19 cellular contexts compared by ENCODE assay signal in the genomic region with DNA sequence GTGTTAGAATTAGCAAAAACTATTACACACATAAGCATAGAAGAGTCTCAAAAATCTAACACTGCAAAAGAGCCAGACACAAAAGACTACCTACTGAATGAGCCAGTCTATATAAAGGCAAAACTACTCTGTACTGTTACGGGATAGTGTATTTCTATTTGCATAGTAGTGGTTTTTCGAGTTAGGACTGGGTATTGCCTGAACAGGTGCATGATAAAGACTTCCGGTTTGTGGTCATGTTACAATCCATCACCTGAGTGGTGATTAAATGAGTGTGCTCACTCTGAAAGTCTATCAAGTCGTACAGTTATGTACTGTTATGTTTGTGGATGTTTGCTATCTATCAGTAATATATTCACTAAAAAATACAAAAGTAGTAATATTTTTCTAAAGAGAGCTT.
DNase-seq lines count a peak whose midpoint lies in the region; ATAC-seq, FAIRE-seq and TF ChIP-seq lines count a peak whose summit lies in the region.
"Had no signal": no experiment of that assay in that cellular context is flagged by ENCODE, and none has a peak within 500 bp of the region (broad histone marks: within the 10 kb centered on the region; RNA-seq: fewer than 3 reads in every experiment).

No MANE protein-coding gene starts in this region.

- H3K4me1 ChIP-seq in DND-41 (ENCODE audit: insufficient read depth, low read length) (peaks cover 46% of the 10 kb centered on the region), GM12878 (ENCODE audit: control insufficient read depth, insufficient read depth, low read length) (no peaks in the 10 kb centered on the region), stomach (no peaks in the 10 kb centered on the region)
- H3K4me1 ChIP-seq: SJSA1 had no signal

- ATAC-seq in DND-41 (ENCODE audit: insufficient read depth, low read depth), result peak; percentile 94
- ATAC-seq in GM19351 (IDR thresholded peaks at IDR 0.05; ENCODE audit: unreplicated experiment), result peak; percentile 78
- ATAC-seq in GM12878, result no peak; the same call in 1 of the 3 replicates
- ATAC-seq in HG02840 (IDR thresholded peaks at IDR 0.05; ENCODE audit: low FRiP score, unreplicated experiment), result no peak
- ATAC-seq: GM23338, PC-3 had no signal

- peak; percentile 43 for DNase-seq in DND-41
- DNase-seq in NCI-H2107 (lab: John Stamatoyannopoulos, UW), result peak; percentile 35
- DNase-seq in GM12878 (ENCODE audit: low read depth, low spot score), result no peak
- DNase-seq in NCI-H345 (lab: John Stamatoyannopoulos, UW), result no peak
- no peak for DNase-seq in stomach
- DNase-seq: ACHN, AML-193, COR-L47, DMS153, KBM-7, NCI-H2171 treated with DMSO at 0.1 percent for 48 hours, NCI-H524 treated with DMSO at 0.1 percent for 48 hours, PC-3, T-helper 2 cell had no signal

- no peak for TF ChIP-seq RAD21 in GM12878 (IDR thresholded peaks at IDR 0.05; ENCODE audit: insufficient read depth, low read depth, low read length)

- no peak for TF ChIP-seq POLR2A in GM12878 (IDR thresholded peaks at IDR 0.05; ENCODE audit: low read depth, low read length)
- TF ChIP-seq POLR2A in stomach (IDR thresholded peaks at IDR 0.05), result no peak

- H4K20me1 ChIP-seq in DND-41 (ENCODE audit: insufficient read depth, low read length), result no peaks in the 10 kb centered on the region
- H4K20me1 ChIP-seq in GM12878 (ENCODE audit: control insufficient read depth, insufficient read depth), result no peaks in the 10 kb centered on the region

- TF ChIP-seq EP300 in GM12878 (IDR thresholded peaks at IDR 0.05; ENCODE audit: borderline replicate concordance in 1 of 2, control insufficient read depth in 1 of 2, low read depth in 2 of 2, low read length in 2 of 2) (no peak), stomach (IDR thresholded peaks at IDR 0.05) (no peak)

- intact Hi-C loops in GM12878 (cut with micrococcal nuclease; ENCODE audit: unreplicated experiment), result no loop called here
- intact Hi-C loops in stomach (cut with DNase I; ENCODE audit: low total_unique reads), result no loop called here

- H3K9ac ChIP-seq in DND-41 (ENCODE audit: low read depth, low read length), result no peak overlapping the region
- H3K9ac ChIP-seq in GM12878 (ENCODE audit: control insufficient read depth, insufficient read depth, low read length), result no peak overlapping the region

- no peak for TF ChIP-seq CTCF in DND-41 (IDR thresholded peaks at IDR 0.05; ENCODE audit: borderline replicate concordance, extremely low read depth, low read length, poor library complexity, severe bottlenecking)
- no peak for TF ChIP-seq CTCF in GM12878 (IDR thresholded peaks at IDR 0.05 in 2 of 3, conservative IDR thresholded peaks at IDR 0.05 in 1 of 3; ENCODE audit: control insufficient read depth in 2 of 3, extremely low read depth in 1 of 3, insufficient read depth in 1 of 3, low read depth in 3 of 3, low read length in 3 of 3)
- TF ChIP-seq CTCF in stomach (IDR thresholded peaks at IDR 0.05), result no peak

- no peak overlapping the region for H3K4me3 ChIP-seq in DND-41 (ENCODE audit: low read depth in 1 of 2, low read length in 2 of 2)
- no peak overlapping the region for H3K4me3 ChIP-seq in GM12878
- H3K4me3 ChIP-seq in stomach, result no peak overlapping the region
- H3K4me3 ChIP-seq: GM23338, SJSA1 had no signal

- H3K79me2 ChIP-seq in DND-41 (ENCODE audit: insufficient read depth, low read length) (no peaks in the 10 kb centered on the region), GM12878 (ENCODE audit: control insufficient read depth, insufficient read depth, low read length) (no peaks in the 10 kb centered on the region)

- RAD21 ChIA-PET in GM12878 (lab: Charles Lee; ENCODE audit: unreplicated experiment), result no interaction called here

- no peak overlapping the region for H3K27ac ChIP-seq in DND-41 (ENCODE audit: low read length)
- no peak overlapping the region for H3K27ac ChIP-seq in GM12878 (ENCODE audit: control insufficient read depth, insufficient read depth)
- no peak overlapping the region for H3K27ac ChIP-seq in stomach
- H3K27ac ChIP-seq: RWPE1, SJSA1 had no signal

- no TSS peak for BruUV-seq in GM12878 (replicated peaks; lab: Mats Ljungman, UMichigan)

- WGBS in GM12878 (ENCODE audit: insufficient coverage, insufficient replicate concordance, low lambda C conversion rate, missing lambda C conversion rate), result 15% methylated on average over 4 of the region's 4 CpGs
- WGBS in stomach, 5 donors, result 25 to 54% (median 43%) methylated on average over 4 of the region's 4 CpGs

- CTCF ChIA-PET in GM12878 (lab: Yijun Ruan, JAX), result no interaction called here

- SMC1A ChIA-PET in GM12878 (lab: Charles Lee; ENCODE audit: uncharacterized antibody, unreplicated experiment), result no interaction called here

- FAIRE-seq in GM12878 (lab: Jason Lieb, UNC), result peak; percentile 68

- H3K9me3 ChIP-seq in DND-41 (ENCODE audit: insufficient read depth, low read length, severe bottlenecking) (no peaks in the 10 kb centered on the region), GM12878 (replicated peaks; ENCODE audit: control insufficient read depth, insufficient read depth, low read length) (no peaks in the 10 kb centered on the region), stomach (peaks cover 0 to 12% (median 2%) of the 10 kb centered on the region in 4 donors)
- H3K9me3 ChIP-seq: SJSA1 had no signal

- no peak overlapping the region for H3K4me2 ChIP-seq in DND-41 (ENCODE audit: insufficient read depth, low read length)
- H3K4me2 ChIP-seq in GM12878 (ENCODE audit: control insufficient read depth, insufficient read depth), result no peak overlapping the region
- H3K4me2 ChIP-seq: GM23338 had no signal

- H3K27me3 ChIP-seq in DND-41 (ENCODE audit: insufficient read depth, low read length, poor library complexity) (no peaks in the 10 kb centered on the region), GM12878 (replicated peaks in 1 of 2; ENCODE audit: control insufficient read depth in 2 of 2, insufficient read depth in 2 of 2, low read length in 1 of 2) (no peaks in the 10 kb centered on the region; a peak in 1 of 4 replicates), stomach (no peaks in the 10 kb centered on the region)
- H3K27me3 ChIP-seq: SJSA1 had no signal

- H2AFZ ChIP-seq in DND-41 (ENCODE audit: low read depth, low read length) (no peak overlapping the region), GM12878 (ENCODE audit: control insufficient read depth, low read depth, low read length) (no peak overlapping the region)
- H2AFZ ChIP-seq: GM23338 had no signal

- H3K36me3 ChIP-seq in DND-41 (ENCODE audit: insufficient read depth, low read length) (no peaks in the 10 kb centered on the region), GM12878 (ENCODE audit: control insufficient read depth in 2 of 2, insufficient read depth in 2 of 2, low read length in 1 of 2) (no peaks in the 10 kb centered on the region), stomach (no peaks in the 10 kb centered on the region)
- H3K36me3 ChIP-seq: SJSA1 had no signal

- POLR2A ChIA-PET in GM12878 (lab: Charles Lee), result no interaction called here

- in situ Hi-C loops in GM12878 (cut with MboI), result no loop called here

TF ChIP-seq in GM12878, 131 proteins besides CTCF, POLR2A, EP300 and RAD21 (continues in another document):
- TF ChIP-seq IKZF1 (conservative IDR thresholded peaks at IDR 0.05) (no peak), POU2F2 (IDR thresholded peaks at IDR 0.05; ENCODE audit: borderline replicate concordance, low read depth, low read length) (no peak), TAF1 (IDR thresholded peaks at IDR 0.05; ENCODE audit: borderline replicate concordance, low read depth, low read length) (no peak), CBX3 (IDR thresholded peaks at IDR 0.05; ENCODE audit: borderline replicate concordance, low read depth) (no peak), SPI1 (IDR thresholded peaks at IDR 0.05; ENCODE audit: borderline replicate concordance, insufficient read depth, low read depth, low read length) (no peak), IRF4 (IDR thresholded peaks at IDR 0.05; ENCODE audit: low read depth, low read length) (no peak), NKRF (conservative IDR thresholded peaks at IDR 0.05) (no peak), REST (IDR thresholded peaks at IDR 0.05; ENCODE audit: low read depth, low read length) (no peak), PAX8 (IDR thresholded peaks at IDR 0.05) (no peak)

Comparison
In these comparisons a context has a peak if more than half of its experiments do, and no peak if none do; other contexts are left out.
1. ATAC-seq: peak in DND-41 (single experiment) and GM19351 (single experiment); none in GM12878 (single experiment) and HG02840 (single experiment).
2. DNase-seq: peak in DND-41 (single experiment) and NCI-H2107 (single experiment); none in GM12878 (single experiment), NCI-H345 (single experiment) and stomach (single experiment).